8 cellular contexts compared by ENCODE assay signal in genomic region chr10:102245101-102245931, GRCh38. TPM values are rescaled to one million over a fixed set of nuclear protein-coding genes. Genes with fewer than 3 reads are reported as not detected.
DNase-seq lines count a peak whose midpoint lies in the region; ATAC-seq and TF ChIP-seq lines count a peak whose summit lies in the region.

A gene with protein sequence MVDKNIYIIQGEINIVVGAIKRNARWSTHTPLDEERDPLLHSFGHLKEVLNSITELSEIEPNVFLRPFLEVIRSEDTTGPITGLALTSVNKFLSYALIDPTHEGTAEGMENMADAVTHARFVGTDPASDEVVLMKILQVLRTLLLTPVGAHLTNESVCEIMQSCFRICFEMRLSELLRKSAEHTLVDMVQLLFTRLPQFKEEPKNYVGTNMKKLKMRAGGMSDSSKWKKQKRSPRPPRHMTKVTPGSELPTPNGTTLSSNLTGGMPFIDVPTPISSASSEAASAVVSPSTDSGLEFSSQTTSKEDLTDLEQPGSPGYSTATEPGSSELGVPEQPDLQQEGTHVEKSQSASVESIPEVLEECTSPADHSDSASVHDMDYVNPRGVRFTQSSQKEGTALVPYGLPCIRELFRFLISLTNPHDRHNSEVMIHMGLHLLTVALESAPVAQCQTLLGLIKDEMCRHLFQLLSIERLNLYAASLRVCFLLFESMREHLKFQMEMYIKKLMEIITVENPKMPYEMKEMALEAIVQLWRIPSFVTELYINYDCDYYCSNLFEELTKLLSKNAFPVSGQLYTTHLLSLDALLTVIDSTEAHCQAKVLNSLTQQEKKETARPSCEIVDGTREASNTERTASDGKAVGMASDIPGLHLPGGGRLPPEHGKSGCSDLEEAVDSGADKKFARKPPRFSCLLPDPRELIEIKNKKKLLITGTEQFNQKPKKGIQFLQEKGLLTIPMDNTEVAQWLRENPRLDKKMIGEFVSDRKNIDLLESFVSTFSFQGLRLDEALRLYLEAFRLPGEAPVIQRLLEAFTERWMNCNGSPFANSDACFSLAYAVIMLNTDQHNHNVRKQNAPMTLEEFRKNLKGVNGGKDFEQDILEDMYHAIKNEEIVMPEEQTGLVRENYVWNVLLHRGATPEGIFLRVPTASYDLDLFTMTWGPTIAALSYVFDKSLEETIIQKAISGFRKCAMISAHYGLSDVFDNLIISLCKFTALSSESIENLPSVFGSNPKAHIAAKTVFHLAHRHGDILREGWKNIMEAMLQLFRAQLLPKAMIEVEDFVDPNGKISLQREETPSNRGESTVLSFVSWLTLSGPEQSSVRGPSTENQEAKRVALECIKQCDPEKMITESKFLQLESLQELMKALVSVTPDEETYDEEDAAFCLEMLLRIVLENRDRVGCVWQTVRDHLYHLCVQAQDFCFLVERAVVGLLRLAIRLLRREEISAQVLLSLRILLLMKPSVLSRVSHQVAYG (N-terminal part only) (plus strand): TSS chr10:102245532. CDS start chr10:102258939, 13,407 bp downstream.

- no peaks in the 10 kb centered on the region for H3K36me3 ChIP-seq in prostate gland
- H3K36me3 ChIP-seq in urinary bladder (ENCODE audit: insufficient read depth): no peaks in the 10 kb centered on the region

- WGBS in prostate gland: under 1% methylated on average over 41 of the region's 47 CpGs
- WGBS in urinary bladder: under 1% methylated on average over 47 of the region's 47 CpGs

- TF ChIP-seq POLR2A in prostate gland (IDR thresholded peaks at IDR 0.05): peak; percentile 93

- intact Hi-C loops in T-helper 2 cell treated with Interferon-gamma antibody and Interleukin-4, amounts not matched to agents 100 ng/mL and 5 ng/mL, for 36 hours (cut with micrococcal nuclease): loop anchor here (1.0 to 10.0 kb wide), 10 partner anchors 15 to 949 kb away; partner anchors contain the start of genes ACTR1A, CNNM2, NOLC1 and NT5C2
- intact Hi-C loops in left ventricle myocardium superior (cut with micrococcal nuclease) (no loop called here), prostate gland (cut with DNase I) (no loop called here)

- H3K9me3 ChIP-seq in prostate gland: no peaks in the 10 kb centered on the region

- no peaks in the 10 kb centered on the region for H3K27me3 ChIP-seq in prostate gland (replicated peaks; ENCODE audit: insufficient read depth)

- peak; percentile 96 for DNase-seq in NCI-H187 treated with DMSO at 0.1 percent for 48 hours (lab: John Stamatoyannopoulos, UW)
- peak; percentile 77 to 100 (median 95) for DNase-seq in anterior cingulate cortex (lab: John Stamatoyannopoulos, UW)
- peak; percentile 94 for DNase-seq in left ventricle myocardium superior
- DNase-seq in prostate gland (ENCODE audit: low spot score): peak; percentile 95

- H3K4me1 ChIP-seq in prostate gland (replicated peaks) (peaks cover 22% of the 10 kb centered on the region), urinary bladder (ENCODE audit: insufficient read depth) (peaks cover 1% of the 10 kb centered on the region)

- H3K4me3 ChIP-seq in prostate gland: peak within 1 kb of the TSS; percentile 64 to 67
- peak within 1 kb of the TSS; percentile 62 for H3K4me3 ChIP-seq in urinary bladder (ENCODE audit: low read depth, low read length)

- H3K27ac ChIP-seq in prostate gland (peak within 1 kb of the TSS; percentile 77 to 79), urinary bladder (ENCODE audit: low read depth) (peak within 1 kb of the TSS; percentile 77)

- ATAC-seq in GM18499 (IDR thresholded peaks at IDR 0.05; ENCODE audit: insufficient read depth, unreplicated experiment) (peak; percentile 88), HG02943 (IDR thresholded peaks at IDR 0.05; ENCODE audit: low read depth, unreplicated experiment) (peak; percentile 91), left ventricle myocardium superior (peak; percentile 84)

- TF ChIP-seq CTCF in prostate gland (IDR thresholded peaks at IDR 0.05): no peak

RNA-seq across cellular contexts. Expression of the gene that starts here (rescaled TPM):
- total RNA-seq in T-helper 2 cell treated with Interferon-gamma antibody and Interleukin-4, amounts not matched to agents 100 ng/mL and 5 ng/mL, for 36 hours: 51.5 and 51.8 TPM in 2 replicates
- 41.7 TPM for total RNA-seq in left ventricle myocardium superior
- total RNA-seq in prostate gland: 10 to 100 TPM; 53.1 to 59.1 TPM
- 29.3 TPM for total RNA-seq in urinary bladder
- polyA plus RNA-seq in urinary bladder: 22.9 TPM

Comparison
In these comparisons a context has a peak if more than half of its experiments do, and no peak if none do; other contexts are left out.
1. Peak in every context shown above with its lines: DNase-seq, ATAC-seq, H3K4me3 ChIP-seq and H3K27ac ChIP-seq.